8 cellular contexts compared by ENCODE assay signal in the genomic region with DNA sequence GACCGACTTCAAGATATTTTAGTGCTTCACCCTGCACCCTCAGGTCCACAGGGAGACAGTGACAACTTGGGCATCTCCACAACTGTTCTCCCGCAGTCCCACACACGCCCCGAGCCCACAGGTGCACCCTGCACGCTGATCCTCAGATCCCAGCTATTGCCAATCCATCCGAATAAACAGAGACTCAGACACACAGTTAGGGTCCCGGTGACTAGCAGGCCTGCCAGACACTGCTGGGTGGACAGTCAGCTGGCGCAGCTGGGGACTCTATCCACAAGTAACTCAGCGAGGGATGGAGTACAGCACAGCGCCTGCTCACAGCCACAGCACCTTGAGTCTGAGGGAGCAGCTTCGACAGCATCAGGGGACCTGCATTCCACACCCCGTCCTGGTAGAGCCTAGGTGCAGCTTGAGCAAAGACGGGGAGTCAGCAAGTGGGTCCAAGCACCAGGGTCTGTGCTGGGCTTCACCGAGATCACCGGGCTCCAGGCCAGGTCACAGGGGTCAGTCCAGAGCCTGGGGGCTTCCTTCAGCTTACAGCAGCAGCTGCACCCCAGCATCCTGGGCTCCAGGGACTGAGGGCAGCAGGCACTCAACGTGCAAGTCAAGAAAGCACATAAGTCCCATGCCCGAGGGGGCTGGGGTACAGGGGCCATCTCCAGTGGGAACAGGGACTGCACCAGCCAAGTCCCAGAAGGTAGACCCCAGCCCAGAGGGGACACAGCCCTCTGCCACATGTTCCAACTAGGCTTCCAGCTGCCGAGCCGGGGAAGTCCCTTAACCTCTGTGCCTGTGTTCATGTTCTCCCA. TPM values are rescaled to one million over a fixed set of nuclear protein-coding genes. Genes with fewer than 3 reads are reported as not detected.
DNase-seq lines count a peak whose midpoint lies in the region; ATAC-seq and TF ChIP-seq lines count a peak whose summit lies in the region.

No MANE protein-coding gene starts in this region.

- H3K4me3 Mint-ChIP-seq in T-cell, result no peak overlapping the region

- in situ Hi-C loops in Caki2 (cut with HindIII; ENCODE audit: low pct_unique_long_range_greater_than_20kb, low sequenced_read_pairs), result no loop called here
- in situ Hi-C loops in KBM-7 (cut with MboI; ENCODE audit: low pct_unique_long_range_greater_than_20kb, low sequenced_read_pairs), result no loop called here

- no peaks in the 10 kb centered on the region for H3K9me3 Mint-ChIP-seq in T-cell

- DNase-seq in Caki2 (ENCODE audit: low read depth), result peak; percentile 43
- DNase-seq in T-cell, result no peak
- DNase-seq in kidney tubule cell (ENCODE audit: low spot score), result peak; percentile 57
- no peak for DNase-seq in OCI-M1 (lab: John Stamatoyannopoulos, UW)
- no peak for DNase-seq in KBM-7
- no peak for DNase-seq in pons (ENCODE audit: low spot score)

- ATAC-seq in T-cell (replicated peaks in 1 of 4) (no peak), HG02885 (IDR thresholded peaks at IDR 0.05; ENCODE audit: poor library complexity, unreplicated experiment) (no peak)

- H3K36me3 Mint-ChIP-seq in T-cell, result peaks cover 44% of the 10 kb centered on the region

- CTCF ChIA-PET in T-cell (lab: Charles Lee), result interaction anchor here (0.5 to 1.3 kb wide), 10 partner anchors 8 to 794 kb away, joined by 3 to 22 read pairs (median 3); a partner anchor contains a TSS

- POLR2A ChIA-PET in T-cell (lab: Charles Lee), result no interaction called here

- TF ChIP-seq POLR2A in GM19193 (IDR thresholded peaks at IDR 0.05; ENCODE audit: extremely low read depth, insufficient read depth, insufficient read length), result peak; percentile 64

- H3K27me3 Mint-ChIP-seq in T-cell, result no peaks in the 10 kb centered on the region

- peak overlapping the region; percentile 57 to 80 for H3K27ac Mint-ChIP-seq in T-cell

- peaks cover 22 to 60% (median 45%) of the 10 kb centered on the region in 3 donors for H3K4me1 Mint-ChIP-seq in T-cell

RNA-seq across cellular contexts. Expression of a gene that starts 7.6 kb away (rescaled TPM):
- total RNA-seq in Caki2 (2014; rRNA removed; shearing (Covaris generic); ENCODE audit: low replicate concordance), result 5,144 and 5,940 TPM in 2 replicates
- total RNA-seq in T-cell, result 1,000 to 10,000 TPM; 3,304 to 3,660 (median 3,479) TPM

RNA-seq across cellular contexts. Expression of a gene that starts 38.0 kb away (rescaled TPM):
- 33.7 and 47.8 TPM in 2 replicates for total RNA-seq in Caki2 (2014; rRNA removed; shearing (Covaris generic); ENCODE audit: low replicate concordance)
- total RNA-seq in T-cell, result 1 to 10 TPM; 1.1 to 4.3 (median 2.7) TPM

Comparison
In these comparisons a context has a peak if more than half of its experiments do, and no peak if none do; other contexts are left out.
1. DNase-seq: peak in Caki2 (single experiment) and kidney tubule cell (single experiment); none in T-cell (0 of 34), OCI-M1 (single experiment), KBM-7 (single experiment) and pons (single experiment).